ENCODE assay signal across 8 cellular contexts in genomic region chr14:103334644-103335603, GRCh38. TPM values are rescaled to one million over a fixed set of nuclear protein-coding genes. Genes with fewer than 3 reads are reported as not detected.
DNase-seq lines count a peak whose midpoint lies in the region; ATAC-seq, FAIRE-seq and TF ChIP-seq lines count a peak whose summit lies in the region.

No MANE protein-coding gene starts in this region.

- peaks cover 34% of the 10 kb centered on the region for H4K20me1 ChIP-seq in DOHH2 (ENCODE audit: control insufficient read depth, insufficient read depth, low read depth, low read length)

- H3K79me2 ChIP-seq in DOHH2 (ENCODE audit: control insufficient read depth, low read length): peaks cover 53% of the 10 kb centered on the region

- POLR2A ChIA-PET in activated B cell treated with CpG ODN at 0.5 μM for 24 hours (lab: Charles Lee): interaction anchor here (0.7 to 4.4 kb wide), 14 partner anchors 8 to 1015 kb away, joined by 3 to 28 read pairs (median 5); partner anchors contain the start of genes CINP, KLC1, MARK3 and TECPR2

- TF ChIP-seq CTCF in DOHH2 (IDR thresholded peaks at IDR 0.05; ENCODE audit: low read depth, low read length, poor library complexity, severe bottlenecking): no peak
- TF ChIP-seq CTCF in activated B cell treated with CpG ODN at 0.5 μM for 24 hours (IDR thresholded peaks at IDR 0.05): no peak
- no peak for TF ChIP-seq CTCF in breast epithelium (IDR thresholded peaks at IDR 0.05)

- H3K27me3 ChIP-seq in DOHH2 (ENCODE audit: control insufficient read depth, low read length): no peaks in the 10 kb centered on the region
- no peaks in the 10 kb centered on the region for H3K27me3 ChIP-seq in breast epithelium
- no peaks in the 10 kb centered on the region for H3K27me3 ChIP-seq in small intestine (ENCODE audit: control insufficient read depth in 2 of 2, insufficient read depth in 2 of 2, low read length in 2 of 2)

- peak overlapping the region; percentile 91 for H3K4me3 Mint-ChIP-seq in activated B cell treated with CpG ODN at 0.5 μM for 24 hours

- peaks cover 43% of the 10 kb centered on the region for H3K4me1 ChIP-seq in DOHH2 (ENCODE audit: control insufficient read depth, low read length)
- peaks cover 0 to 11% of the 10 kb centered on the region in 2 donors for H3K4me1 ChIP-seq in breast epithelium
- H3K4me1 ChIP-seq in small intestine (ENCODE audit: control insufficient read depth in 2 of 2, insufficient read depth in 1 of 2, low read depth in 1 of 2, low read length in 1 of 2): peaks cover 2 to 12% of the 10 kb centered on the region in 2 donors

- H3K27ac Mint-ChIP-seq in activated B cell treated with CpG ODN at 0.5 μM for 24 hours: peak overlapping the region; percentile 93

- no peaks in the 10 kb centered on the region for H3K9me2 ChIP-seq in DOHH2 (replicated peaks; ENCODE audit: control insufficient read depth, low read length)

- peak overlapping the region; percentile 94 for H3K4me3 ChIP-seq in DOHH2 (ENCODE audit: low read length)
- H3K4me3 ChIP-seq in breast epithelium: peak overlapping the region; percentile 91 to 100 (median 97)
- peak overlapping the region; percentile 64 to 95 for H3K4me3 ChIP-seq in small intestine (ENCODE audit: low read depth in 1 of 2, low read length in 2 of 2)

- no peaks in the 10 kb centered on the region for H3K9me3 Mint-ChIP-seq in activated B cell treated with CpG ODN at 0.5 μM for 24 hours

- peak; percentile 48 to 60 for DNase-seq in Kasumi-1 (lab: John Stamatoyannopoulos, UW)
- peak; percentile 74 for DNase-seq in activated B cell treated with CpG ODN at 0.5 μM for 24 hours
- DNase-seq in breast epithelium (ENCODE audit: low spot score in 2 of 2): peak; percentile 57 to 59
- DNase-seq in inferior parietal cortex (ENCODE audit: extremely low spot score): peak; percentile 54
- peak; percentile 87 for DNase-seq in small intestine
- DNase-seq in GM19240 (ENCODE audit: insufficient read length, low spot score): no peak

- peaks cover 52% of the 10 kb centered on the region for H3K36me3 Mint-ChIP-seq in activated B cell treated with CpG ODN at 0.5 μM for 24 hours (ENCODE audit: low read depth)

- H3K4me2 ChIP-seq in DOHH2 (ENCODE audit: low read length): peak overlapping the region; percentile 96

- H3K4me1 Mint-ChIP-seq in activated B cell treated with CpG ODN at 0.5 μM for 24 hours: peaks cover 33% of the 10 kb centered on the region

- H3K27ac ChIP-seq in DOHH2 (ENCODE audit: low read depth, low read length) (peak overlapping the region; percentile 76), breast epithelium (peak overlapping the region; percentile 100), small intestine (ENCODE audit: low read depth in 1 of 2, low read length in 1 of 2) (peak overlapping the region; percentile 100)

- H3K9me3 ChIP-seq in DOHH2 (ENCODE audit: control insufficient read depth, insufficient read depth, low read length): no peaks in the 10 kb centered on the region
- no peaks in the 10 kb centered on the region for H3K9me3 ChIP-seq in breast epithelium
- H3K9me3 ChIP-seq in small intestine (ENCODE audit: control insufficient read depth, low read depth): no peaks in the 10 kb centered on the region

- peak; percentile 18 for ATAC-seq in GM21619 (IDR thresholded peaks at IDR 0.05; ENCODE audit: unreplicated experiment)
- peak; percentile 25 for ATAC-seq in activated B cell treated with CpG ODN at 0.5 μM for 24 hours (ENCODE audit: low read depth)

- FAIRE-seq in small intestine (lab: Jason Lieb, UNC): no peak

- CTCF ChIA-PET in activated B cell treated with CpG ODN at 0.5 μM for 24 hours (lab: Charles Lee): interaction anchor here (1.0 to 5.6 kb wide), 4 partner anchors 42 to 230 kb away, joined by 3 to 29 read pairs (median 3); no protein-coding TSS in a partner anchor

- peaks cover 32% of the 10 kb centered on the region for H3F3A ChIP-seq in DOHH2 (ENCODE audit: control insufficient read depth, insufficient read depth)

- peak; percentile 22 for TF ChIP-seq POLR2A in breast epithelium (IDR thresholded peaks at IDR 0.05)

- 0 to 1% (median 1%) methylated on average over 57 to 97 of the region's 97 CpGs for WGBS in small intestine, 3 donors

- intact Hi-C loops in activated B cell treated with CpG ODN at 0.5 μM for 24 hours (cut with micrococcal nuclease): loop anchor here (1.0 to 10.0 kb wide), 12 partner anchors 42 to 1248 kb away; partner anchors contain the start of genes BAG5, CKB, COA8 and HSP90AA1
- intact Hi-C loops in breast epithelium (cut with DNase I; ENCODE audit: low total_unique reads): loop anchor here (5.0 kb wide), 1 partner anchor 237 kb away; no protein-coding TSS in a partner anchor

- no peaks in the 10 kb centered on the region for H3K27me3 Mint-ChIP-seq in activated B cell treated with CpG ODN at 0.5 μM for 24 hours

- H3K36me3 ChIP-seq in DOHH2 (ENCODE audit: control insufficient read depth, low read length) (peaks cover 61% of the 10 kb centered on the region), breast epithelium (peaks cover 21% of the 10 kb centered on the region), small intestine (ENCODE audit: control insufficient read depth in 2 of 2, insufficient read depth in 2 of 2, low read length in 2 of 2) (peaks cover 18 to 31% of the 10 kb centered on the region in 2 donors)

RNA-seq across cellular contexts. Expression of gene EIF5, which starts 0.9 kb away (rescaled TPM):
- total RNA-seq in activated B cell treated with CpG ODN at 0.5 μM for 24 hours: 234 and 274 TPM in 2 replicates
- 100 to 1,000 TPM; 143 to 254 (median 150) TPM for total RNA-seq in breast epithelium
- 100 to 1,000 TPM in 1 of 3 donors, 10 to 100 TPM in 2; 80.5 to 148 (median 82.3) TPM for polyA plus RNA-seq in small intestine

RNA-seq across cellular contexts. Expression of gene MARK3, which starts 50.3 kb away (rescaled TPM):
- total RNA-seq in activated B cell treated with CpG ODN at 0.5 μM for 24 hours: 97.1 and 110 TPM in 2 replicates
- 100 to 1,000 TPM in 1 of 3 donors, 10 to 100 TPM in 2; 70.2 to 107 (median 87.5) TPM for total RNA-seq in breast epithelium
- polyA plus RNA-seq in small intestine: 10 to 100 TPM; 37.7 to 67.8 (median 62.4) TPM
